In the genomic region with DNA sequence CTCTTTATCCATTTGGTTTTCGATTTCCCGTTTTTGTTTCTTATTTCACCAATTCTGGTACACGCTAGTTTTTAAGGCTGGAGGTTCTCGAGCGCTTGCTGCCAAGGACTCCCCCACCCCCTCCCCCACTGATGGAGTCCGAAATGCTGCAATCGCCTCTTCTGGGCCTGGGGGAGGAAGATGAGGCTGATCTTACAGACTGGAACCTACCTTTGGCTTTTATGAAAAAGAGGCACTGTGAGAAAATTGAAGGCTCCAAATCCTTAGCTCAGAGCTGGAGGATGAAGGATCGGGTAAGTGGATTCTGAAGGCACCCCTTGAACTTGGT, we compare ENCODE assay signal across 8 cellular contexts. TPM values are rescaled to one million over a fixed set of nuclear protein-coding genes. Genes with fewer than 3 reads are reported as not detected.
A peak's percentile ranks its signal among the peaks of the same experiment; 100 is the strongest.
DNase-seq lines count a peak whose midpoint lies in the region; ATAC-seq and TF ChIP-seq lines count a peak whose summit lies in the region.

No MANE protein-coding gene starts in this region.

- TF ChIP-seq POLR2A in tibial nerve (IDR thresholded peaks at IDR 0.05) = no peak

- CTCF ChIA-PET in activated naive CD4-positive, alpha-beta T cell treated with anti-CD3 and anti-CD28 coated beads for 36 hours (lab: Charles Lee) = interaction anchor here (1.7 kb wide), 1 partner anchor 353 kb away, joined by 4 read pairs; no protein-coding TSS in a partner anchor

- H3K36me3 ChIP-seq in left lung (no peaks in the 10 kb centered on the region), tibial nerve (no peaks in the 10 kb centered on the region)

- H3K4me1 ChIP-seq in left lung (peaks cover 15 to 30% of the 10 kb centered on the region in 2 donors), tibial nerve (peaks cover 0 to 51% (median 13%) of the 10 kb centered on the region in 4 donors)

- H3K4me3 ChIP-seq in left lung (peak overlapping the region; percentile 91 to 100), tibial nerve (peak overlapping the region; percentile 80 to 96 (median 84))

- H3K27ac Mint-ChIP-seq in activated naive CD4-positive, alpha-beta T cell treated with anti-CD3 and anti-CD28 coated beads for 36 hours = peak overlapping the region; percentile 88
- H3K27ac Mint-ChIP-seq in activated naive CD8-positive, alpha-beta T cell treated with anti-CD3 and anti-CD28 coated beads for 36 hours = peak overlapping the region; percentile 97

- peak overlapping the region; percentile 96 for H3K4me3 Mint-ChIP-seq in activated naive CD4-positive, alpha-beta T cell treated with anti-CD3 and anti-CD28 coated beads for 36 hours
- H3K4me3 Mint-ChIP-seq in activated naive CD8-positive, alpha-beta T cell treated with anti-CD3 and anti-CD28 coated beads for 36 hours = peak overlapping the region; percentile 94

- no peaks in the 10 kb centered on the region for H3K9me3 Mint-ChIP-seq in activated naive CD4-positive, alpha-beta T cell treated with anti-CD3 and anti-CD28 coated beads for 36 hours
- no peaks in the 10 kb centered on the region for H3K9me3 Mint-ChIP-seq in activated naive CD8-positive, alpha-beta T cell treated with anti-CD3 and anti-CD28 coated beads for 36 hours

- TF ChIP-seq CTCF in left lung (IDR thresholded peaks at IDR 0.05) (no peak), tibial nerve (IDR thresholded peaks at IDR 0.05) (no peak)

- no peak for TF ChIP-seq EP300 in tibial nerve (IDR thresholded peaks at IDR 0.05)

- H3K27ac ChIP-seq in left lung (no peak overlapping the region), tibial nerve (peak overlapping the region in 1 of 4 donors; percentile 84)

- H3K36me3 Mint-ChIP-seq in activated naive CD4-positive, alpha-beta T cell treated with anti-CD3 and anti-CD28 coated beads for 36 hours (ENCODE audit: low read depth) = peaks cover 2% of the 10 kb centered on the region
- peaks cover 4% of the 10 kb centered on the region for H3K36me3 Mint-ChIP-seq in activated naive CD8-positive, alpha-beta T cell treated with anti-CD3 and anti-CD28 coated beads for 36 hours

- ATAC-seq in left lung = no peak
- ATAC-seq in GM21717 (IDR thresholded peaks at IDR 0.05; ENCODE audit: unreplicated experiment) = no peak

- H3K27me3 ChIP-seq in left lung = peaks cover 0 to 18% of the 10 kb centered on the region in 2 donors
- no peaks in the 10 kb centered on the region for H3K27me3 ChIP-seq in tibial nerve

- H3K9me3 ChIP-seq in left lung (no peaks in the 10 kb centered on the region), tibial nerve (no peaks in the 10 kb centered on the region)

- peaks cover 41% of the 10 kb centered on the region for H3K4me1 Mint-ChIP-seq in activated naive CD4-positive, alpha-beta T cell treated with anti-CD3 and anti-CD28 coated beads for 36 hours (ENCODE audit: low read depth)
- peaks cover 34% of the 10 kb centered on the region for H3K4me1 Mint-ChIP-seq in activated naive CD8-positive, alpha-beta T cell treated with anti-CD3 and anti-CD28 coated beads for 36 hours

- no peak for DNase-seq in activated naive CD4-positive, alpha-beta T cell treated with anti-CD3 and anti-CD28 coated beads for 36 hours
- no peak for DNase-seq in activated naive CD4-positive, alpha-beta T cell treated with anti-CD3 and anti-CD28 coated beads, Interleukin-2, amount 50 U/mL, for 16 hours
- DNase-seq in activated naive CD8-positive, alpha-beta T cell treated with anti-CD3 and anti-CD28 coated beads for 36 hours = no peak
- DNase-seq in left lung = no peak
- DNase-seq in tibial nerve (ENCODE audit: low spot score in 2 of 2) = no peak
- no peak for DNase-seq in NCI-H2171 treated with DMSO at 0.1 percent for 48 hours (lab: John Stamatoyannopoulos, UW)
- no peak for DNase-seq in stimulated activated CD4-positive, alpha-beta T cell treated with anti-CD3 and anti-CD28 coated beads, Interleukin-4, amount 100 ng/mL, for 1 hour

- intact Hi-C loops in activated naive CD4-positive, alpha-beta T cell treated with anti-CD3 and anti-CD28 coated beads for 36 hours (cut with micrococcal nuclease) = no loop called here
- intact Hi-C loops in left lung (cut with DNase I) = no loop called here

- 3 to 4% methylated on average over 8 of the region's 8 CpGs for WGBS in tibial nerve, 2 donors

- peaks cover 2% of the 10 kb centered on the region for H3K27me3 Mint-ChIP-seq in activated naive CD4-positive, alpha-beta T cell treated with anti-CD3 and anti-CD28 coated beads for 36 hours (ENCODE audit: low read depth)
- peaks cover 9% of the 10 kb centered on the region for H3K27me3 Mint-ChIP-seq in activated naive CD8-positive, alpha-beta T cell treated with anti-CD3 and anti-CD28 coated beads for 36 hours

RNA-seq across cellular contexts. Expression of a gene that starts 0.8 kb away (rescaled TPM):
- 10 to 100 TPM; 32.4 to 35.4 TPM for total RNA-seq in activated naive CD4-positive, alpha-beta T cell treated with anti-CD3 and anti-CD28 coated beads for 36 hours
- total RNA-seq in activated naive CD8-positive, alpha-beta T cell treated with anti-CD3 and anti-CD28 coated beads for 36 hours = 10 to 100 TPM; 43.6 to 47.2 TPM
- total RNA-seq in left lung (10 to 100 TPM; 25.7 to 39.2 TPM), tibial nerve (10 to 100 TPM; 34.7 to 56.4 (median 40.1) TPM)
